ENCODE assay signal across 8 cellular contexts in the genomic region with DNA sequence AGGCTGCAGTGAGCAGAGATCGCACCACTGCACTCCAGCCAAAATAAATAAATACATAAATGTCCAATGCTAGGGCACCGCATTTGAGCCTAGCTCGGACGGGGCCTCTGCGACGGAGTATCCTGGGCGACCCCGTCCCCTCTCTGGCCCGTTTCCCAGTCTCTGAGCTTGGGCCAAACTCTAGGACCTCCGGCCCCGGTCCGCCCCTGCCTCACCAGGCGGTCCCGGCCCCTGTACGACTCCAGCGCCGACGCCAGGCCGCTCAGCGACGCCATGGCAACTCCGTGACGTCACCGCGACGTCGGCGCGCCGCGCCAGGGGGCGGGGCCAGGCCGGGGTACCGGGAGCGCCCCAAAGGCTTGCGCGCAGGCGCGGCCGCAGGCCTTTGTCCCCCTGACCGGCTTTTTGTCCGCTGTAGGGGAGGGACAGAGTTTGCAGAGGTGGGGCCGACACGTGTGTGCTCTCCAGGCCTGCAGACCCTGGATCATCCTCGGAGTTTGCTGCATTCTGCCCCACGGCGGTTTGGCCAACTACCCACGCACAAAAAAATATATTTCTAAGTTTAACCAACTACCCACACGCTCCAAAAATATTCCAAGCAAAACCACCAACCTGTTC. TPM values are rescaled to one million over a fixed set of nuclear protein-coding genes. Genes with fewer than 3 reads are reported as not detected.
DNase-seq lines count a peak whose midpoint lies in the region; ATAC-seq, FAIRE-seq and TF ChIP-seq lines count a peak whose summit lies in the region.

A gene (minus strand): TSS at position 300 of the 618 bp plus-strand sequence. CDS start 25 bp downstream, at position 275.

- H3K4me1 Mint-ChIP-seq in IgD-negative memory B cell = peaks cover 2 to 8% (median 5%) of the 10 kb centered on the region in 3 donors

- no peak within 1 kb of the TSS for H3K9ac ChIP-seq in neuronal stem cell (ENCODE audit: low read depth, low read length, poor library complexity)

- DNase-seq in A549 (ENCODE audit: low read depth in 1 of 2, low spot score in 1 of 2) (peak; percentile 83 to 93), SHP77 treated with DMSO at 0.1 percent for 48 hours (lab: John Stamatoyannopoulos, UW) (peak; percentile 84), frontal cortex (ENCODE audit: low spot score in 2 of 2) (peak; percentile 96 to 98), neuronal stem cell (ENCODE audit: low spot score) (peak; percentile 93), stromal cell of bone marrow (ENCODE audit: low read depth) (peak; percentile 69)
- DNase-seq in activated naive CD4-positive, alpha-beta T cell treated with Interleukin-2 at 50 U/mL for 16 hours = peak; percentile 92

- H2BK12ac ChIP-seq in neuronal stem cell (ENCODE audit: low read length) = no peak within 1 kb of the TSS

- H3K9me3 ChIP-seq in A549 (no peaks in the 10 kb centered on the region), neuronal stem cell (replicated peaks in 1 of 2; ENCODE audit: control insufficient read depth in 2 of 2, insufficient read depth in 1 of 2, low read depth in 1 of 2, low read length in 2 of 2) (no peaks in the 10 kb centered on the region)

- H3K4me3 ChIP-seq in A549 = peak within 1 kb of the TSS; percentile 62
- peak within 1 kb of the TSS; percentile 38 to 81 for H3K4me3 ChIP-seq in neuronal stem cell (ENCODE audit: low read length in 2 of 2)

- H3K14ac ChIP-seq in neuronal stem cell (ENCODE audit: low read length) = no peak within 1 kb of the TSS

- FAIRE-seq in A549 (lab: Jason Lieb, UNC) (no peak), frontal cortex (lab: Jason Lieb, UNC) (no peak)

- H3K36me3 Mint-ChIP-seq in IgD-negative memory B cell = no peaks in the 10 kb centered on the region

- POLR2A ChIA-PET in A549 (lab: Yijun Ruan, JAX) = interaction anchor here (0.8 to 1.1 kb wide), 2 partner anchors 9 to 31 kb away, joined by 3 read pairs; a partner anchor contains a TSS

- H3K27ac ChIP-seq in A549 = peak within 1 kb of the TSS; percentile 84 to 94
- peak within 1 kb of the TSS; percentile 18 for H3K27ac ChIP-seq in neuronal stem cell (replicated peaks; ENCODE audit: low read length)

- no peak within 1 kb of the TSS for H4K8ac ChIP-seq in neuronal stem cell (ENCODE audit: low read depth, low read length)

- peak within 1 kb of the TSS; percentile 12 for H2BK15ac ChIP-seq in neuronal stem cell (ENCODE audit: low read length)

- peak within 1 kb of the TSS; percentile 89 for H3K23ac ChIP-seq in neuronal stem cell (ENCODE audit: low read depth, low read length, poor library complexity)

- TF ChIP-seq POLR2A in A549 (IDR thresholded peaks at IDR 0.05; ENCODE audit: low read length) = peak; percentile 73

- 5% methylated on average over 10 of the region's 49 CpGs for WGBS in A549 (ENCODE audit: missing lambda C conversion rate)
- WGBS in neuronal stem cell (ENCODE audit: extremely low coverage in 2 of 2, insufficient read length in 2 of 2, insufficient replicate concordance in 1 of 2), 2 donors = no CpG with 5 or more reads among the region's 49 CpGs

- CTCF ChIA-PET in A549 (lab: Yijun Ruan, JAX) = interaction anchor here (0.8 kb wide), 1 partner anchor 23 kb away, joined by 3 read pairs; no protein-coding TSS in a partner anchor

- H3K27ac Mint-ChIP-seq in IgD-negative memory B cell = peak within 1 kb of the TSS; percentile 21 to 96 (median 91)

- H2AFZ ChIP-seq in neuronal stem cell (ENCODE audit: low read length) = peak within 1 kb of the TSS; percentile 80

- no peak for TF ChIP-seq RAD21 in A549 (conservative IDR thresholded peaks at IDR 0.05 in 1 of 2, IDR thresholded peaks at IDR 0.05 in 1 of 2)

- ATAC-seq in A549 (peak; percentile 94 to 96), GM19023 (IDR thresholded peaks at IDR 0.05; ENCODE audit: unreplicated experiment) (peak; percentile 70)

- no peak within 1 kb of the TSS for H4K91ac ChIP-seq in neuronal stem cell (ENCODE audit: low read depth, low read length, poor library complexity)

- peaks cover 7% of the 10 kb centered on the region for H3K4me1 ChIP-seq in A549
- peaks cover 3 to 4% of the 10 kb centered on the region in 2 donors for H3K4me1 ChIP-seq in neuronal stem cell (ENCODE audit: control insufficient read depth in 2 of 2, insufficient read depth in 1 of 2, low read depth in 1 of 2, low read length in 2 of 2)

- TF ChIP-seq EP300 in A549 (IDR thresholded peaks at IDR 0.05) = no peak

- H2BK5ac ChIP-seq in neuronal stem cell (ENCODE audit: low read length) = no peak within 1 kb of the TSS

- peak within 1 kb of the TSS; percentile 77 to 92 (median 87) for H3K4me3 Mint-ChIP-seq in IgD-negative memory B cell

- no peak within 1 kb of the TSS for H2AK5ac ChIP-seq in neuronal stem cell (ENCODE audit: low read depth, low read length)

- peak within 1 kb of the TSS; percentile 90 for H3K18ac ChIP-seq in neuronal stem cell (ENCODE audit: low read length)

- no peaks in the 10 kb centered on the region for H3K9me3 Mint-ChIP-seq in IgD-negative memory B cell

- H3K4me2 ChIP-seq in A549 = peak within 1 kb of the TSS; percentile 80
- H3K4me2 ChIP-seq in neuronal stem cell (ENCODE audit: insufficient read depth, low read length, poor library complexity, severe bottlenecking) = peak within 1 kb of the TSS; percentile 79

- no peaks in the 10 kb centered on the region for H3K27me3 ChIP-seq in neuronal stem cell (ENCODE audit: control insufficient read depth in 3 of 3, insufficient read depth in 3 of 3, low read depth in 1 of 3, low read length in 3 of 3)

- no peaks in the 10 kb centered on the region for H3K36me3 ChIP-seq in neuronal stem cell (replicated peaks in 1 of 2; ENCODE audit: control insufficient read depth in 2 of 2, insufficient read depth in 2 of 2, low read length in 2 of 2)

- TF ChIP-seq CTCF in A549 (IDR thresholded peaks at IDR 0.05) = no peak

- H3K79me1 ChIP-seq in neuronal stem cell (ENCODE audit: low read depth, low read length) = peaks cover 1% of the 10 kb centered on the region

- no peak within 1 kb of the TSS for H2BK120ac ChIP-seq in neuronal stem cell (ENCODE audit: low read depth, low read length)

- H3K27me3 Mint-ChIP-seq in IgD-negative memory B cell = peaks cover 7% of the 10 kb centered on the region

- H3K4ac ChIP-seq in neuronal stem cell (ENCODE audit: low read length) = no peak within 1 kb of the TSS

TF ChIP-seq in A549, 52 proteins besides CTCF, POLR2A, EP300 and RAD21:
- TF ChIP-seq FOSL2 (IDR thresholded peaks at IDR 0.05) (no peak), FOSL2 (CRISPR knock-in tag; IDR thresholded peaks at IDR 0.05) (peak; percentile 45; the same call in 1 of the 2 replicates), RFX5 (IDR thresholded peaks at IDR 0.05) (peak; percentile 76), JUN (IDR thresholded peaks at IDR 0.05) (peak; percentile 39 to 79; a peak in 4 of 5 replicates), PHF8 (IDR thresholded peaks at IDR 0.05; ENCODE audit: borderline replicate concordance, low read depth) (peak; percentile 72), JUNB (IDR thresholded peaks at IDR 0.05) (no peak)
- TF ChIP-seq, protein P1, sequence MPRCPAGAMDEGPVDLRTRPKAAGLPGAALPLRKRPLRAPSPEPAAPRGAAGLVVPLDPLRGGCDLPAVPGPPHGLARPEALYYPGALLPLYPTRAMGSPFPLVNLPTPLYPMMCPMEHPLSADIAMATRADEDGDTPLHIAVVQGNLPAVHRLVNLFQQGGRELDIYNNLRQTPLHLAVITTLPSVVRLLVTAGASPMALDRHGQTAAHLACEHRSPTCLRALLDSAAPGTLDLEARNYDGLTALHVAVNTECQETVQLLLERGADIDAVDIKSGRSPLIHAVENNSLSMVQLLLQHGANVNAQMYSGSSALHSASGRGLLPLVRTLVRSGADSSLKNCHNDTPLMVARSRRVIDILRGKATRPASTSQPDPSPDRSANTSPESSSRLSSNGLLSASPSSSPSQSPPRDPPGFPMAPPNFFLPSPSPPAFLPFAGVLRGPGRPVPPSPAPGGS (IDR thresholded peaks at IDR 0.05) = peak; percentile 61; the same call in 1 of the 3 replicates
- TF ChIP-seq, protein P2, sequence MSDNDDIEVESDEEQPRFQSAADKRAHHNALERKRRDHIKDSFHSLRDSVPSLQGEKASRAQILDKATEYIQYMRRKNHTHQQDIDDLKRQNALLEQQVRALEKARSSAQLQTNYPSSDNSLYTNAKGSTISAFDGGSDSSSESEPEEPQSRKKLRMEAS (IDR thresholded peaks at IDR 0.05) = peak; percentile 74
- TF ChIP-seq, protein P3, sequence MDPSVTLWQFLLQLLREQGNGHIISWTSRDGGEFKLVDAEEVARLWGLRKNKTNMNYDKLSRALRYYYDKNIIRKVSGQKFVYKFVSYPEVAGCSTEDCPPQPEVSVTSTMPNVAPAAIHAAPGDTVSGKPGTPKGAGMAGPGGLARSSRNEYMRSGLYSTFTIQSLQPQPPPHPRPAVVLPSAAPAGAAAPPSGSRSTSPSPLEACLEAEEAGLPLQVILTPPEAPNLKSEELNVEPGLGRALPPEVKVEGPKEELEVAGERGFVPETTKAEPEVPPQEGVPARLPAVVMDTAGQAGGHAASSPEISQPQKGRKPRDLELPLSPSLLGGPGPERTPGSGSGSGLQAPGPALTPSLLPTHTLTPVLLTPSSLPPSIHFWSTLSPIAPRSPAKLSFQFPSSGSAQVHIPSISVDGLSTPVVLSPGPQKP (IDR thresholded peaks at IDR 0.05; ENCODE audit: low read depth, low read length) = no peak

RNA-seq across cellular contexts. Expression of the gene that starts here (rescaled TPM):
- polyA plus RNA-seq in A549 (2011; rRNA removed) (1.3 and 1.5 TPM in 2 replicates), A549 (2017; fragmentation: RNase III; extraction: RNeasy Plus Mini Kit Qiagen cat#74134 plus additional on column Dnase treatment) (1.8 to 2.9 TPM (median 1.9 TPM) in 3 replicates), IgD-negative memory B cell (2.8 TPM)
- 2.1 and 3.5 TPM in 2 replicates for polyA plus RNA-seq in A549 (2012; cell fraction: cytosol; rRNA removed)
- 3.7 and 5.0 TPM in 2 replicates for polyA plus RNA-seq in A549 (2012; cell fraction: nucleus; rRNA removed)
- 0.62 and 1.5 TPM in 2 replicates for polyA minus RNA-seq in A549 (2011; rRNA and poly(A)+ RNA removed)
- total RNA-seq in frontal cortex = 1.2 TPM
- 1.4 TPM for polyA plus RNA-seq in neuronal stem cell (2013, experiment 1 of 2)
- polyA plus RNA-seq in neuronal stem cell (2013, experiment 2 of 2) = 1.4 TPM

Comparison
In these comparisons a context has a peak if more than half of its experiments do, and no peak if none do; other contexts are left out.
1. Peak in every context shown above with its lines: DNase-seq, ATAC-seq, H3K4me3 ChIP-seq and H3K27ac ChIP-seq.